In the genomic region with DNA sequence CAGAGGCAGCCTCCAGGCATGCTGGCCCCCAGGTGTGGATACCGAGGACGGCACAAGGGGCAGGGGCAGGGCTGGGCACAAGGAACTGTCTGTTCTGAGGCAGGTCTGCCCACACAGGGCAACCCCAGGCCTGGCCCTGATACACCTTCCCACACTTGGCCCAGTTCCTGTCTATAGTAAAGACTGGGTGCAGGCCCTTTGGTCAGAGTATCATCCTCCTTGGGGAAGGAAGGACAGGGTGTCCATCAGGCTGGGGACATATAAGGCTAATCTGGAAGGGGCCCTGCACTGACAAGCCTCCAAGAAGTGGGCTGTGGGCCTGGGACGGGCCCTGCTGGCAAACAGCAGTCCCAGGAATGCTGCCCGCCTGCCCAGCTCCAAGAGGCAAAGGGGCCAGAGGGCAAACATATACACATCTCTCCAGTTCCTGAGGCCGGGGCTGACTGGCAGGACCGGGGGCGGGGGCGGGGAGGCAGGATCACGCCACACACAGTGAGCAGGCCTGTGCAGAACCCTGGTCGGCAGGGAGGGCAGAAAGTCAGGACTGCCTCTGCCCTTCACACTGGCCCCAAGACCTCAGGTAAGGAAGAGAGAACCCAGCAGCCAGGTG, we compare ENCODE assay signal across 1 cellular context.
TF ChIP-seq lines count a peak whose summit lies in the region.

No MANE protein-coding gene starts in this region.

TF ChIP-seq in GM12878, 131 proteins besides CTCF, POLR2A, EP300 and RAD21 (continued from another document):
- no peak for TF ChIP-seq ZBTB33 (IDR thresholded peaks at IDR 0.05)
- TF ChIP-seq, protein P1, sequence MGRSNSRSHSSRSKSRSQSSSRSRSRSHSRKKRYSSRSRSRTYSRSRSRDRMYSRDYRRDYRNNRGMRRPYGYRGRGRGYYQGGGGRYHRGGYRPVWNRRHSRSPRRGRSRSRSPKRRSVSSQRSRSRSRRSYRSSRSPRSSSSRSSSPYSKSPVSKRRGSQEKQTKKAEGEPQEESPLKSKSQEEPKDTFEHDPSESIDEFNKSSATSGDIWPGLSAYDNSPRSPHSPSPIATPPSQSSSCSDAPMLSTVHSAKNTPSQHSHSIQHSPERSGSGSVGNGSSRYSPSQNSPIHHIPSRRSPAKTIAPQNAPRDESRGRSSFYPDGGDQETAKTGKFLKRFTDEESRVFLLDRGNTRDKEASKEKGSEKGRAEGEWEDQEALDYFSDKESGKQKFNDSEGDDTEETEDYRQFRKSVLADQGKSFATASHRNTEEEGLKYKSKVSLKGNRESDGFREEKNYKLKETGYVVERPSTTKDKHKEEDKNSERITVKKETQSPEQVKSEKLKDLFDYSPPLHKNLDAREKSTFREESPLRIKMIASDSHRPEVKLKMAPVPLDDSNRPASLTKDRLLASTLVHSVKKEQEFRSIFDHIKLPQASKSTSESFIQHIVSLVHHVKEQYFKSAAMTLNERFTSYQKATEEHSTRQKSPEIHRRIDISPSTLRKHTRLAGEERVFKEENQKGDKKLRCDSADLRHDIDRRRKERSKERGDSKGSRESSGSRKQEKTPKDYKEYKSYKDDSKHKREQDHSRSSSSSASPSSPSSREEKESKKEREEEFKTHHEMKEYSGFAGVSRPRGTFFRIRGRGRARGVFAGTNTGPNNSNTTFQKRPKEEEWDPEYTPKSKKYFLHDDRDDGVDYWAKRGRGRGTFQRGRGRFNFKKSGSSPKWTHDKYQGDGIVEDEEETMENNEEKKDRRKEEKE (IDR thresholded peaks at IDR 0.05) = no peak
- TF ChIP-seq CEBPB (IDR thresholded peaks at IDR 0.05; ENCODE audit: borderline replicate concordance in 1 of 2, low read depth in 2 of 2, low read length in 2 of 2) = no peak
- TF ChIP-seq STAT1 (conservative IDR thresholded peaks at IDR 0.05) = no peak
- TF ChIP-seq MYB (IDR thresholded peaks at IDR 0.05; ENCODE audit: borderline replicate concordance, low read depth, low read length) = no peak
- TF ChIP-seq JUNB (IDR thresholded peaks at IDR 0.05) = no peak
- TF ChIP-seq SMAD1 (IDR thresholded peaks at IDR 0.05; ENCODE audit: low read depth, partially characterized antibody) = no peak
- no peak for TF ChIP-seq ZNF274 (IDR thresholded peaks at IDR 0.05; ENCODE audit: insufficient read depth, insufficient read length)
- TF ChIP-seq WRNIP1 (IDR thresholded peaks at IDR 0.05; ENCODE audit: borderline replicate concordance, low read depth, low read length) = no peak
- TF ChIP-seq ZNF384 (IDR thresholded peaks at IDR 0.05; ENCODE audit: borderline replicate concordance, low read depth, low read length) = no peak
